8 cellular contexts compared by ENCODE assay signal in genomic region chr14:24216345-24216699, GRCh38.
DNase-seq lines count a peak whose midpoint lies in the region; ATAC-seq and TF ChIP-seq lines count a peak whose summit lies in the region.

No MANE protein-coding gene starts in this region.

- H3K4me1 ChIP-seq in tibial artery, result peaks cover 0 to 31% (median 27%) of the 10 kb centered on the region in 4 donors

- no peak for TF ChIP-seq CTCF in tibial artery (IDR thresholded peaks at IDR 0.05)

- H3K36me3 Mint-ChIP-seq in activated naive CD4-positive, alpha-beta T cell treated with anti-CD3 and anti-CD28 coated beads, Interleukin-2, amount 10 ng/mL, durations not matched to agents 7 days and 5 days, result peaks cover 36% of the 10 kb centered on the region
- H3K36me3 Mint-ChIP-seq in activated naive CD8-positive, alpha-beta T cell, result peaks cover 6% of the 10 kb centered on the region
- H3K36me3 Mint-ChIP-seq in memory B cell, result peaks cover 9% of the 10 kb centered on the region

- no peak for ATAC-seq in memory B cell (ENCODE audit: low read depth)

- H3K27ac Mint-ChIP-seq in activated naive CD4-positive, alpha-beta T cell treated with anti-CD3 and anti-CD28 coated beads, Interleukin-2, amount 10 ng/mL, durations not matched to agents 7 days and 5 days, result peak overlapping the region; percentile 95
- H3K27ac Mint-ChIP-seq in activated naive CD8-positive, alpha-beta T cell, result peak overlapping the region; percentile 92
- H3K27ac Mint-ChIP-seq in memory B cell, result peak overlapping the region; percentile 92

- intact Hi-C loops in tibial artery (cut with DNase I; ENCODE audit: low total_unique reads), result no loop called here

- peaks cover 6% of the 10 kb centered on the region for H3K27me3 Mint-ChIP-seq in activated naive CD4-positive, alpha-beta T cell treated with anti-CD3 and anti-CD28 coated beads, Interleukin-2, amount 10 ng/mL, durations not matched to agents 7 days and 5 days
- no peaks in the 10 kb centered on the region for H3K27me3 Mint-ChIP-seq in activated naive CD8-positive, alpha-beta T cell
- H3K27me3 Mint-ChIP-seq in memory B cell, result no peaks in the 10 kb centered on the region

- H3K27ac ChIP-seq in tibial artery, result peak overlapping the region; percentile 89 to 91

- no peaks in the 10 kb centered on the region for H3K9me3 Mint-ChIP-seq in activated naive CD4-positive, alpha-beta T cell treated with anti-CD3 and anti-CD28 coated beads, Interleukin-2, amount 10 ng/mL, durations not matched to agents 7 days and 5 days
- no peaks in the 10 kb centered on the region for H3K9me3 Mint-ChIP-seq in activated naive CD8-positive, alpha-beta T cell (ENCODE audit: low read depth)
- no peaks in the 10 kb centered on the region for H3K9me3 Mint-ChIP-seq in memory B cell

- H3K4me3 Mint-ChIP-seq in activated naive CD4-positive, alpha-beta T cell treated with anti-CD3 and anti-CD28 coated beads, Interleukin-2, amount 10 ng/mL, durations not matched to agents 7 days and 5 days, result peak overlapping the region; percentile 94
- peak overlapping the region; percentile 94 for H3K4me3 Mint-ChIP-seq in activated naive CD8-positive, alpha-beta T cell
- H3K4me3 Mint-ChIP-seq in memory B cell, result peak overlapping the region; percentile 95

- H3K27me3 ChIP-seq in tibial artery, result no peaks in the 10 kb centered on the region

- peaks cover 5 to 10% (median 6%) of the 10 kb centered on the region in 3 donors for H3K36me3 ChIP-seq in tibial artery

- peak overlapping the region; percentile 69 to 72 for H3K4me3 ChIP-seq in tibial artery

- no peaks in the 10 kb centered on the region for H3K9me3 ChIP-seq in tibial artery

- no peak for DNase-seq in activated naive CD4-positive, alpha-beta T cell treated with anti-CD3 and anti-CD28 coated beads, Interleukin-2, amount 10 ng/mL, durations not matched to agents 7 days and 5 days
- no peak for DNase-seq in activated naive CD4-positive, alpha-beta T cell (lab: John Stamatoyannopoulos, UW)
- DNase-seq in memory B cell (ENCODE audit: low spot score in 2 of 2) (no peak), tibial artery (no peak), NCI-H128 (lab: John Stamatoyannopoulos, UW; ENCODE audit: unreplicated experiment) (no peak), DMS 273 treated with DMSO at 0.1 percent for 48 hours (lab: John Stamatoyannopoulos, UW) (no peak)
- no peak for DNase-seq in central memory CD4-positive, alpha-beta T cell

- peaks cover 51% of the 10 kb centered on the region for H3K4me1 Mint-ChIP-seq in activated naive CD4-positive, alpha-beta T cell treated with anti-CD3 and anti-CD28 coated beads, Interleukin-2, amount 10 ng/mL, durations not matched to agents 7 days and 5 days
- peaks cover 46% of the 10 kb centered on the region for H3K4me1 Mint-ChIP-seq in activated naive CD8-positive, alpha-beta T cell (ENCODE audit: low read depth)
- peaks cover 30% of the 10 kb centered on the region for H3K4me1 Mint-ChIP-seq in memory B cell

- CTCF ChIA-PET in activated naive CD4-positive, alpha-beta T cell treated with anti-CD3 and anti-CD28 coated beads, Interleukin-2, amount 10 ng/mL, durations not matched to agents 7 days and 5 days (lab: Charles Lee), result interaction anchor here (0.9 to 2.9 kb wide), 12 partner anchors 15 to 221 kb away, joined by 3 to 26 read pairs (median 6); partner anchors contain the start of genes CIDEB, DHRS1, LTB4R2 and NOP9
